ENCODE assay signal across 29 cellular contexts in genomic region chr14:50770586-50770985, GRCh38.
DNase-seq lines count a peak whose midpoint lies in the region; ATAC-seq and TF ChIP-seq lines count a peak whose summit lies in the region.
"Had no signal": no experiment of that assay in that cellular context is flagged by ENCODE, and none has a peak within 500 bp of the region (broad histone marks: within the 10 kb centered on the region; RNA-seq: fewer than 3 reads in every experiment).

No MANE protein-coding gene starts in this region.

- BruUV-seq in MCF 10A (replicated peaks; lab: Mats Ljungman, UMichigan) = no TSS peak

- H3K4me1 ChIP-seq in thoracic aorta (ENCODE audit: control insufficient read depth in 1 of 2, low read depth in 2 of 2) = peaks cover 28 to 69% of the 10 kb centered on the region in 2 donors
- H3K4me1 ChIP-seq in hepatocyte (ENCODE audit: insufficient read depth) = peaks cover under 1% of the 10 kb centered on the region
- H3K4me1 ChIP-seq: Caco-2 had no signal

- TF ChIP-seq CTCF in MCF 10A (IDR thresholded peaks at IDR 0.05; ENCODE audit: unreplicated experiment) = no peak
- TF ChIP-seq CTCF in thoracic aorta (IDR thresholded peaks at IDR 0.05) = no peak
- TF ChIP-seq CTCF in hepatocyte (IDR thresholded peaks at IDR 0.05; ENCODE audit: poor library complexity) = no peak

- H3K27ac Mint-ChIP-seq in MCF 10A (ENCODE audit: low read depth, unreplicated experiment) = peak overlapping the region; percentile 9
- peak overlapping the region; percentile 63 for H3K27ac Mint-ChIP-seq in memory B cell
- H3K27ac Mint-ChIP-seq: activated naive CD4-positive, alpha-beta T cell treated with anti-CD3 and anti-CD28 coated beads, Interleukin-2, amount 10 ng/mL, durations not matched to agents 7 days and 5 days; activated T-helper 1 cell treated with anti-CD3 and anti-CD28 coated beads, Interleukin-12 subunit alpha, Interleukin-12 subunit beta, Interleukin-2, Interleukin-4 antibody, amounts not matched to agents 30 ng/mL and 10 ng/mL and 1 ng/mL, durations not matched to agents 14 hours and 24 hours and 36 hours; endodermal cell had no signal

- no peaks in the 10 kb centered on the region for H4K20me1 ChIP-seq in hepatocyte (ENCODE audit: insufficient read depth, poor library complexity, severe bottlenecking)

- ATAC-seq in memory B cell (ENCODE audit: low read depth) = no peak
- no peak for ATAC-seq in thoracic aorta (ENCODE audit: insufficient number of reproducible peaks, low FRiP score, low read depth)

- intact Hi-C loops in MCF 10A (cut with micrococcal nuclease) = no loop called here

- H3K4me3 ChIP-seq in thoracic aorta = peak overlapping the region; percentile 34
- H3K4me3 ChIP-seq in H7 (ENCODE audit: insufficient read depth, low read depth, low read length) = no peak overlapping the region
- no peak overlapping the region for H3K4me3 ChIP-seq in hepatocyte
- H3K4me3 ChIP-seq: esophagus squamous epithelium had no signal

- H3K27me3 Mint-ChIP-seq in MCF 10A (ENCODE audit: insufficient read depth, unreplicated experiment) (no peaks in the 10 kb centered on the region), memory B cell (no peaks in the 10 kb centered on the region)
- H3K27me3 Mint-ChIP-seq: activated naive CD4-positive, alpha-beta T cell treated with anti-CD3 and anti-CD28 coated beads, Interleukin-2, amount 10 ng/mL, durations not matched to agents 7 days and 5 days had no signal

- H3K36me3 ChIP-seq in thoracic aorta (peaks cover 3% of the 10 kb centered on the region), H7 (replicated peaks; ENCODE audit: control insufficient read depth, insufficient read depth, low read length) (peaks cover 7% of the 10 kb centered on the region), hepatocyte (replicated peaks; ENCODE audit: insufficient read depth, low read depth) (no peaks in the 10 kb centered on the region)

- H2AFZ ChIP-seq in hepatocyte = no peak overlapping the region

- WGBS in hepatocyte (ENCODE audit: low lambda C conversion rate, missing lambda C conversion rate) = 95% methylated on average over 8 of the region's 8 CpGs

- H3K27ac ChIP-seq in thoracic aorta (peak overlapping the region; percentile 87 to 89), hepatocyte (no peak overlapping the region)
- H3K27ac ChIP-seq: esophagus squamous epithelium, neutrophil had no signal

- H3K9me3 Mint-ChIP-seq in MCF 10A (ENCODE audit: unreplicated experiment) (no peaks in the 10 kb centered on the region), memory B cell (no peaks in the 10 kb centered on the region)
- H3K9me3 Mint-ChIP-seq: activated naive CD4-positive, alpha-beta T cell treated with anti-CD3 and anti-CD28 coated beads, Interleukin-2, amount 10 ng/mL, durations not matched to agents 7 days and 5 days; activated T-helper 1 cell treated with anti-CD3 and anti-CD28 coated beads, Interleukin-12 subunit alpha, Interleukin-12 subunit beta, Interleukin-2, Interleukin-4 antibody, amounts not matched to agents 30 ng/mL and 10 ng/mL and 1 ng/mL, durations not matched to agents 14 hours and 24 hours and 36 hours; endodermal cell; H9; immature natural killer cell had no signal

- peak; percentile 9 for DNase-seq in RPMI7951 (ENCODE audit: low read depth)
- no peak for DNase-seq in MCF 10A (ENCODE audit: unreplicated experiment)
- no peak for DNase-seq in memory B cell (ENCODE audit: low spot score in 2 of 2)
- no peak for DNase-seq in thoracic aorta (ENCODE audit: low spot score)
- DNase-seq in NCI-H510A treated with DMSO at 0.1 percent for 48 hours (lab: John Stamatoyannopoulos, UW) = no peak
- no peak for DNase-seq in H7
- no peak for DNase-seq in hepatocyte (ENCODE audit: low spot score)
- DNase-seq: activated CD4-positive, alpha-beta T cell treated with anti-CD3 and anti-CD28 coated beads, Interleukin-2, amount 50 U/mL, for 1 hour; activated naive CD4-positive, alpha-beta T cell treated with anti-CD3 and anti-CD28 coated beads, Interleukin-2, amount 10 ng/mL, durations not matched to agents 7 days and 5 days; amniotic stem cell; C1 segment of cervical spinal cord; Caco-2; cortex of kidney; endodermal cell; esophagus squamous epithelium; GDM1; H9; hippocampal formation; immature natural killer cell; mesenchymal stem cell; NCI-H1105 treated with DMSO at 0.1 percent for 48 hours; NCI-H2081 treated with DMSO at 0.1 percent for 48 hours; NCI-H345; NCI-H774; Right ventricle myocardium superior; T-helper 9 cell; trophoblast cell had no signal

- H3K9me3 ChIP-seq in thoracic aorta (no peaks in the 10 kb centered on the region), hepatocyte (ENCODE audit: low read depth) (no peaks in the 10 kb centered on the region)
- H3K9me3 ChIP-seq: Caco-2, esophagus squamous epithelium had no signal

- POLR2A ChIA-PET in MCF 10A (lab: Yijun Ruan, JAX) = no interaction called here

- no peak overlapping the region for H3K4me2 ChIP-seq in hepatocyte

- no peak overlapping the region for H3K4me3 Mint-ChIP-seq in MCF 10A (ENCODE audit: unreplicated experiment)
- H3K4me3 Mint-ChIP-seq in memory B cell = no peak overlapping the region
- H3K4me3 Mint-ChIP-seq: activated naive CD4-positive, alpha-beta T cell treated with anti-CD3 and anti-CD28 coated beads, Interleukin-2, amount 10 ng/mL, durations not matched to agents 7 days and 5 days; activated T-helper 1 cell treated with anti-CD3 and anti-CD28 coated beads, Interleukin-12 subunit alpha, Interleukin-12 subunit beta, Interleukin-2, Interleukin-4 antibody, amounts not matched to agents 30 ng/mL and 10 ng/mL and 1 ng/mL, durations not matched to agents 14 hours and 24 hours and 36 hours; endodermal cell; H9; immature natural killer cell had no signal

- H3K27me3 ChIP-seq in thoracic aorta (replicated peaks; ENCODE audit: insufficient read depth) = no peaks in the 10 kb centered on the region
- no peaks in the 10 kb centered on the region for H3K27me3 ChIP-seq in H7 (ENCODE audit: control insufficient read depth, insufficient read depth, low read length)
- H3K27me3 ChIP-seq in hepatocyte = no peaks in the 10 kb centered on the region
- H3K27me3 ChIP-seq: esophagus squamous epithelium, neutrophil had no signal

- H3K36me3 Mint-ChIP-seq in MCF 10A (ENCODE audit: insufficient read depth, unreplicated experiment) (peaks cover 49% of the 10 kb centered on the region), memory B cell (peaks cover 53% of the 10 kb centered on the region)

- no peaks in the 10 kb centered on the region for H3K79me2 ChIP-seq in hepatocyte

- no peaks in the 10 kb centered on the region for H3K9me2 ChIP-seq in hepatocyte (replicated peaks; ENCODE audit: insufficient read depth)

- H3K4me1 Mint-ChIP-seq in MCF 10A (ENCODE audit: insufficient read depth, unreplicated experiment) (peaks cover 27% of the 10 kb centered on the region), memory B cell (peaks cover 3% of the 10 kb centered on the region)
- H3K4me1 Mint-ChIP-seq: endodermal cell had no signal

- CTCF ChIA-PET in MCF 10A (lab: Yijun Ruan, JAX) = interaction anchor here (1.1 to 10.0 kb wide), 4 partner anchors 10 to 227 kb away, joined by 4 to 233 read pairs (median 66); no protein-coding TSS in a partner anchor
